Comparison of ENCODE assay signal across 1 cellular context in genomic region chr3:33440578-33441321, GRCh38.
TF ChIP-seq lines count a peak whose summit lies in the region.

No MANE protein-coding gene starts in this region.

TF ChIP-seq in GM12878, 131 proteins besides CTCF, POLR2A, EP300 and RAD21 (continued from another document):
- TF ChIP-seq MXI1 (IDR thresholded peaks at IDR 0.05; ENCODE audit: low read depth, low read length) (peak; percentile 64; the same call in 1 of the 2 replicates), NBN (IDR thresholded peaks at IDR 0.05) (peak; percentile 64; the same call in 1 of the 2 replicates), ZNF622 (IDR thresholded peaks at IDR 0.05) (no peak), RB1 (IDR thresholded peaks at IDR 0.05; ENCODE audit: borderline replicate concordance) (no peak), FOXK2 (IDR thresholded peaks at IDR 0.05) (no peak), EZH2 (IDR thresholded peaks at IDR 0.05; ENCODE audit: borderline replicate concordance, control insufficient read depth, low read depth, low read length) (no peak), SREBF2 (IDR thresholded peaks at IDR 0.05; ENCODE audit: low read length) (0 out of 2 replicates have a peak, but pooled peaks have one; percentile 34), ASH2L (IDR thresholded peaks at IDR 0.05; ENCODE audit: borderline replicate concordance, low read depth) (no peak), ZNF207 (IDR thresholded peaks at IDR 0.05; ENCODE audit: borderline replicate concordance) (peak; percentile 46; the same call in 1 of the 2 replicates), BMI1 (IDR thresholded peaks at IDR 0.05; ENCODE audit: borderline replicate concordance) (no peak), ZNF24 (IDR thresholded peaks at IDR 0.05) (no peak), NFYA (IDR thresholded peaks at IDR 0.05; ENCODE audit: borderline replicate concordance, low read depth, low read length) (peak; percentile 53), NR2C2 (IDR thresholded peaks at IDR 0.05; ENCODE audit: borderline replicate concordance, control insufficient read depth, insufficient read length, low read depth) (no peak), STAT3 (IDR thresholded peaks at IDR 0.05; ENCODE audit: low read depth, low read length) (peak; percentile 93; the same call in 1 of the 2 replicates), YY1 (IDR thresholded peaks at IDR 0.05; ENCODE audit: low read depth, low read length) (peak; percentile 39), RAD51 (IDR thresholded peaks at IDR 0.05) (no peak), NKRF (conservative IDR thresholded peaks at IDR 0.05) (no peak), E2F4 (IDR thresholded peaks at IDR 0.05; ENCODE audit: low read depth, low read length) (peak; percentile 89), HDGF (IDR thresholded peaks at IDR 0.05) (0 out of 2 replicates have a peak, but pooled peaks have one; percentile 49), ETV6 (conservative IDR thresholded peaks at IDR 0.05 in 1 of 2, IDR thresholded peaks at IDR 0.05 in 1 of 2; ENCODE audit: borderline replicate concordance in 1 of 2, low read depth in 1 of 2) (no peak), CREM (IDR thresholded peaks at IDR 0.05; ENCODE audit: low read depth) (peak; percentile 87), PAX5 (IDR thresholded peaks at IDR 0.05; ENCODE audit: borderline replicate concordance, low read depth, low read length) (no peak; the same call in 1 of the 2 replicates), LARP7 (IDR thresholded peaks at IDR 0.05) (no peak), NR2C1 (IDR thresholded peaks at IDR 0.05) (peak; percentile 76), BCL3 (IDR thresholded peaks at IDR 0.05; ENCODE audit: borderline replicate concordance, insufficient read depth, low read depth, low read length, poor library complexity, severe bottlenecking) (no peak), HSF1 (IDR thresholded peaks at IDR 0.05; ENCODE audit: low read depth, low read length) (no peak), IRF3 (IDR thresholded peaks at IDR 0.05) (peak; percentile 76; the same call in 1 of the 2 replicates), ELK1 (IDR thresholded peaks at IDR 0.05; ENCODE audit: low read depth, low read length) (0 out of 2 replicates have a peak, but pooled peaks have one; percentile 55), MTA2 (IDR thresholded peaks at IDR 0.05; ENCODE audit: low read depth) (peak; percentile 16; the same call in 1 of the 2 replicates), CHD4 (IDR thresholded peaks at IDR 0.05) (no peak), EGR1 (IDR thresholded peaks at IDR 0.05; ENCODE audit: borderline replicate concordance in 1 of 2, low read depth in 2 of 2, low read length in 2 of 2) (no peak), DPF2 (IDR thresholded peaks at IDR 0.05) (peak; percentile 99), ZNF384 (IDR thresholded peaks at IDR 0.05; ENCODE audit: borderline replicate concordance, low read depth, low read length) (no peak), E2F8 (IDR thresholded peaks at IDR 0.05; ENCODE audit: low read depth, partially characterized antibody) (peak; percentile 50), HCFC1 (IDR thresholded peaks at IDR 0.05; ENCODE audit: low read length) (no peak), CUX1 (IDR thresholded peaks at IDR 0.05; ENCODE audit: insufficient replicate concordance, low read depth, low read length) (no peak), RELA (IDR thresholded peaks at IDR 0.05; ENCODE audit: borderline replicate concordance, partially characterized antibody) (no peak), POLR2AphosphoS5 (IDR thresholded peaks at IDR 0.05; ENCODE audit: low read length) (peak; percentile 98), SP1 (IDR thresholded peaks at IDR 0.05; ENCODE audit: low read depth, low read length) (peak; percentile 87), ATF7 (IDR thresholded peaks at IDR 0.05; ENCODE audit: low read depth) (peak; percentile 71), ZBTB4 (CRISPR knock-in tag; IDR thresholded peaks at IDR 0.05) (no peak)
